ENCODE assay signal across 22 cellular contexts in the genomic region with DNA sequence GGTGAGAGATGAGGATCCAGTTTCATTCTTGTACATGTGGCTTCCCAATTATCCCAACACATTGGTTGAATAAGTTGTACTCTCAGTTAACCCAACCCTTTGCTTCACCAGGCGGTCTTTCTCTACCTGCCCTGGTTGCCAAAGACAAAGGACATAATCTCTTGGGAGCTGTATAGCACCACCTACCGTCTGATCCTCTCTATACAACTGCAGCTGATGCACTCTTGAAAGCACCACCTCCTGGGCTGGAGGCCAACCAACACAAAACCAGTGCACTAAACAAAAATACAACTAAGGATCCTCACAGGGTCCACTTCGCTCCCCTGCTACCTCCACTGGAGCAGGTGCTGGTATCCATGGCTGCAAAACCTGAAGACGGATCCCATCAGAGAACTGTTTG.
DNase-seq lines count a peak whose midpoint lies in the region; ATAC-seq and TF ChIP-seq lines count a peak whose summit lies in the region.
"Had no signal": no experiment of that assay in that cellular context is flagged by ENCODE, and none has a peak within 500 bp of the region (broad histone marks: within the 10 kb centered on the region; RNA-seq: fewer than 3 reads in every experiment).

No MANE protein-coding gene starts in this region.

- H3K4me2 ChIP-seq in GM23338, result no peak overlapping the region
- no peak overlapping the region for H3K4me2 ChIP-seq in MM.1S (ENCODE audit: low read depth, low read length)

- no peaks in the 10 kb centered on the region for H4K20me1 ChIP-seq in GM23338 (replicated peaks; ENCODE audit: insufficient read depth)
- no peaks in the 10 kb centered on the region for H4K20me1 ChIP-seq in MM.1S (ENCODE audit: insufficient read depth, low read length)

- H3K9me3 ChIP-seq in MM.1S (replicated peaks; ENCODE audit: insufficient read depth, low read length), result no peaks in the 10 kb centered on the region
- H3K9me3 ChIP-seq in right lobe of liver, result peaks cover 0 to 1% (median 0%) of the 10 kb centered on the region in 4 donors
- H3K9me3 ChIP-seq: thyroid gland had no signal

- TF ChIP-seq POLR2A in right lobe of liver (IDR thresholded peaks at IDR 0.05), result no peak

- H3K9me3 Mint-ChIP-seq in GM23338 (peaks cover 11% of the 10 kb centered on the region; the same call in 1 of the 3 replicates), WTC11 (peaks cover 21% of the 10 kb centered on the region)
- H3K9me3 Mint-ChIP-seq in activated naive CD8-positive, alpha-beta T cell treated with anti-CD3 and anti-CD28 coated beads, Interleukin-2, amount 50 U/mL, for 24 hours, result peaks cover 11% of the 10 kb centered on the region

- no peak overlapping the region for H3K27ac ChIP-seq in GM23338 (ENCODE audit: low read depth)
- H3K27ac ChIP-seq in MM.1S (ENCODE audit: low read length), result no peak overlapping the region
- H3K27ac ChIP-seq in right lobe of liver, result no peak overlapping the region
- H3K27ac ChIP-seq: gastroesophageal sphincter, thyroid gland had no signal

- H3K36me3 ChIP-seq in GM23338 (ENCODE audit: insufficient read depth), result no peaks in the 10 kb centered on the region
- no peaks in the 10 kb centered on the region for H3K36me3 ChIP-seq in MM.1S (replicated peaks; ENCODE audit: insufficient read depth, low read length)
- no peaks in the 10 kb centered on the region for H3K36me3 ChIP-seq in right lobe of liver
- H3K36me3 ChIP-seq: gastroesophageal sphincter, thyroid gland had no signal

- H2AFZ ChIP-seq in GM23338 (no peak overlapping the region), MM.1S (ENCODE audit: low read length) (no peak overlapping the region)

- no peaks in the 10 kb centered on the region for H3K4me1 Mint-ChIP-seq in GM23338
- H3K4me1 Mint-ChIP-seq in WTC11, result no peaks in the 10 kb centered on the region
- no peaks in the 10 kb centered on the region for H3K4me1 Mint-ChIP-seq in activated naive CD8-positive, alpha-beta T cell treated with anti-CD3 and anti-CD28 coated beads, Interleukin-2, amount 50 U/mL, for 24 hours
- H3K4me1 Mint-ChIP-seq: activated B cell treated with CpG ODN at 0.5 μM for 24 hours, naive B cell had no signal

- H3K79me2 ChIP-seq in GM23338 (replicated peaks; ENCODE audit: insufficient read depth) (no peaks in the 10 kb centered on the region), MM.1S (ENCODE audit: low read length) (no peaks in the 10 kb centered on the region)

- TF ChIP-seq CTCF in GM23338 (conservative IDR thresholded peaks at IDR 0.05; ENCODE audit: low read depth in 2 of 2), result peak; percentile 56 to 66
- 0 out of 2 replicates have a peak, but pooled peaks have one; percentile 4 for TF ChIP-seq CTCF in MM.1S (IDR thresholded peaks at IDR 0.05; ENCODE audit: low read length)
- TF ChIP-seq CTCF in WTC11 (IDR thresholded peaks at IDR 0.05), result 0 out of 2 replicates have a peak, but pooled peaks have one; percentile 18
- TF ChIP-seq CTCF in right lobe of liver (IDR thresholded peaks at IDR 0.05), result peak; percentile 38 to 49 (median 42)

- no peak overlapping the region for H3K4me3 Mint-ChIP-seq in GM23338
- H3K4me3 Mint-ChIP-seq in WTC11, result no peak overlapping the region
- H3K4me3 Mint-ChIP-seq in activated naive CD8-positive, alpha-beta T cell treated with anti-CD3 and anti-CD28 coated beads, Interleukin-2, amount 50 U/mL, for 24 hours, result no peak overlapping the region
- H3K4me3 Mint-ChIP-seq: activated B cell treated with CpG ODN at 0.5 μM for 24 hours; activated CD4-positive, alpha-beta memory T cell treated with anti-CD3 and anti-CD28 coated beads for 36 hours; effector memory CD8-positive, alpha-beta T cell; naive B cell had no signal

- H3K36me3 Mint-ChIP-seq in GM23338 (ENCODE audit: low read depth) (no peaks in the 10 kb centered on the region), WTC11 (no peaks in the 10 kb centered on the region)
- H3K36me3 Mint-ChIP-seq in activated naive CD8-positive, alpha-beta T cell treated with anti-CD3 and anti-CD28 coated beads, Interleukin-2, amount 50 U/mL, for 24 hours (ENCODE audit: low read depth), result no peaks in the 10 kb centered on the region
- H3K36me3 Mint-ChIP-seq: activated CD4-positive, alpha-beta memory T cell treated with anti-CD3 and anti-CD28 coated beads for 36 hours; naive B cell had no signal

- peak; percentile 46 for DNase-seq in GM23338 (ENCODE audit: low spot score)
- no peak for DNase-seq in MM.1S
- peak; percentile 21 for DNase-seq in WTC11 (ENCODE audit: low spot score)
- DNase-seq in right lobe of liver, result peak in 2 of 3 donors; percentile 22 to 60
- DNase-seq in stimulated activated CD4-positive, alpha-beta T cell treated with anti-CD3 and anti-CD28 coated beads, Interleukin-1b, Interleukin-23, amount 100 ng/mL, for 48 hours, result no peak
- DNase-seq in iPS-NIHi7 (ENCODE audit: extremely low spot score), result no peak
- DNase-seq in activated naive CD8-positive, alpha-beta T cell treated with anti-CD3 and anti-CD28 coated beads, Interleukin-2, amount 50 U/mL, for 24 hours, result no peak
- DNase-seq: activated B cell treated with CpG ODN at 0.5 μM for 24 hours; activated CD4-positive, alpha-beta memory T cell treated with anti-CD3 and anti-CD28 coated beads for 36 hours; activated effector memory CD4-positive, alpha-beta T cell treated with anti-CD3 and anti-CD28 coated beads, Interleukin-2, amount 50 U/mL, for 16 hours; effector memory CD8-positive, alpha-beta T cell; mesenchymal stem cell; naive B cell; NCI-H2171; NCI-H526 treated with DMSO at 0.1 percent for 48 hours; retina; stimulated activated CD4-positive, alpha-beta T cell treated with anti-CD3 and anti-CD28 coated beads, Interleukin-4, amount 100 ng/mL, for 1 hour; stimulated activated naive CD4-positive, alpha-beta T cell; thyroid gland had no signal

- no peaks in the 10 kb centered on the region for H3K9me2 ChIP-seq in GM23338 (ENCODE audit: insufficient read depth)
- no peaks in the 10 kb centered on the region for H3K9me2 ChIP-seq in MM.1S (replicated peaks; ENCODE audit: insufficient read depth, low read length)

- ATAC-seq in GM23338, result peak; percentile 40; the same call in 1 of the 3 replicates
- ATAC-seq in WTC11, result peak; percentile 89
- ATAC-seq in right lobe of liver, result peak; percentile 66 to 84 (median 79)
- ATAC-seq in activated naive CD8-positive, alpha-beta T cell treated with anti-CD3 and anti-CD28 coated beads, Interleukin-2, amount 50 U/mL, for 24 hours, result no peak
- ATAC-seq: effector memory CD8-positive, alpha-beta T cell; gastroesophageal sphincter; Panc1; SK-N-SH treated with all-trans-retinoic acid at 6 μM for 48 hours had no signal

- no peaks in the 10 kb centered on the region for H3K4me1 ChIP-seq in GM23338 (ENCODE audit: insufficient read depth)
- H3K4me1 ChIP-seq in MM.1S (ENCODE audit: low read length), result peaks cover 11% of the 10 kb centered on the region
- H3K4me1 ChIP-seq in right lobe of liver, result no peaks in the 10 kb centered on the region
- H3K4me1 ChIP-seq: gastroesophageal sphincter, thyroid gland had no signal

- intact Hi-C loops in right lobe of liver (cut with DNase I), result no loop called here

- H3K4me3 ChIP-seq in GM23338 (no peak overlapping the region), MM.1S (ENCODE audit: low read length) (no peak overlapping the region), right lobe of liver (no peak overlapping the region)
- H3K4me3 ChIP-seq: gastroesophageal sphincter, thyroid gland had no signal

- no peak overlapping the region for H3K27ac Mint-ChIP-seq in GM23338
- no peak overlapping the region for H3K27ac Mint-ChIP-seq in WTC11
- no peak overlapping the region for H3K27ac Mint-ChIP-seq in activated naive CD8-positive, alpha-beta T cell treated with anti-CD3 and anti-CD28 coated beads, Interleukin-2, amount 50 U/mL, for 24 hours
- H3K27ac Mint-ChIP-seq: activated B cell treated with CpG ODN at 0.5 μM for 24 hours; activated CD4-positive, alpha-beta memory T cell treated with anti-CD3 and anti-CD28 coated beads for 36 hours; effector memory CD8-positive, alpha-beta T cell had no signal

- 55% methylated on average over 4 of the region's 4 CpGs for WGBS in right lobe of liver (ENCODE audit: insufficient coverage, low coverage, low lambda C conversion rate, missing lambda C conversion rate)

- POLR2A ChIA-PET in WTC11 (lab: Charles Lee), result no interaction called here

- CTCF ChIA-PET in WTC11 (lab: Charles Lee), result interaction anchor here (1.1 kb wide), 1 partner anchor 368 kb away, joined by 3 read pairs; no protein-coding TSS in a partner anchor

- H3K27me3 ChIP-seq in GM23338 (ENCODE audit: insufficient read depth), result no peaks in the 10 kb centered on the region
- H3K27me3 ChIP-seq in MM.1S (replicated peaks; ENCODE audit: insufficient read depth, low read length), result no peaks in the 10 kb centered on the region
- no peaks in the 10 kb centered on the region for H3K27me3 ChIP-seq in right lobe of liver
- H3K27me3 ChIP-seq: gastroesophageal sphincter, thyroid gland had no signal

- no peak overlapping the region for H3K9ac ChIP-seq in MM.1S (ENCODE audit: low read length)

- H3K27me3 Mint-ChIP-seq in GM23338 (ENCODE audit: insufficient read depth, low read depth, poor library complexity) (no peaks in the 10 kb centered on the region), WTC11 (ENCODE audit: low read depth) (no peaks in the 10 kb centered on the region)
- H3K27me3 Mint-ChIP-seq in activated naive CD8-positive, alpha-beta T cell treated with anti-CD3 and anti-CD28 coated beads, Interleukin-2, amount 50 U/mL, for 24 hours, result no peaks in the 10 kb centered on the region
- H3K27me3 Mint-ChIP-seq: activated B cell treated with CpG ODN at 0.5 μM for 24 hours; activated CD4-positive, alpha-beta memory T cell treated with anti-CD3 and anti-CD28 coated beads for 36 hours; effector memory CD8-positive, alpha-beta T cell; naive B cell had no signal

- no peaks in the 10 kb centered on the region for H3F3A ChIP-seq in GM23338 (replicated peaks; ENCODE audit: low read depth)
- H3F3A ChIP-seq in MM.1S (ENCODE audit: insufficient read depth, low read length), result peaks cover 4% of the 10 kb centered on the region

TF ChIP-seq in WTC11, 78 proteins besides CTCF, POLR2A, EP300 and RAD21 (continues in another document):
- TF ChIP-seq, protein P1, sequence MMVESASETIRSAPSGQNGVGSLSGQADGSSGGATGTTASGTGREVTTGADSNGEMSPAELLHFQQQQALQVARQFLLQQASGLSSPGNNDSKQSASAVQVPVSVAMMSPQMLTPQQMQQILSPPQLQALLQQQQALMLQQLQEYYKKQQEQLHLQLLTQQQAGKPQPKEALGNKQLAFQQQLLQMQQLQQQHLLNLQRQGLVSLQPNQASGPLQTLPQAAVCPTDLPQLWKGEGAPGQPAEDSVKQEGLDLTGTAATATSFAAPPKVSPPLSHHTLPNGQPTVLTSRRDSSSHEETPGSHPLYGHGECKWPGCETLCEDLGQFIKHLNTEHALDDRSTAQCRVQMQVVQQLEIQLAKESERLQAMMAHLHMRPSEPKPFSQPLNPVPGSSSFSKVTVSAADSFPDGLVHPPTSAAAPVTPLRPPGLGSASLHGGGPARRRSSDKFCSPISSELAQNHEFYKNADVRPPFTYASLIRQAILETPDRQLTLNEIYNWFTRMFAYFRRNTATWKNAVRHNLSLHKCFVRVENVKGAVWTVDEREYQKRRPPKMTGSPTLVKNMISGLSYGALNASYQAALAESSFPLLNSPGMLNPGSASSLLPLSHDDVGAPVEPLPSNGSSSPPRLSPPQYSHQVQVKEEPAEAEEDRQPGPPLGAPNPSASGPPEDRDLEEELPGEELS (CRISPR knock-in tag; IDR thresholded peaks at IDR 0.05), result no peak
- TF ChIP-seq FOXK1 (CRISPR knock-in tag; IDR thresholded peaks at IDR 0.05), result no peak
- TF ChIP-seq ZNF416 (CRISPR knock-in tag; IDR thresholded peaks at IDR 0.05), result no peak

Comparison
In these comparisons a context has a peak if more than half of its experiments do, and no peak if none do; other contexts are left out.
1. DNase-seq: peak in GM23338 (single experiment), WTC11 (single experiment) and right lobe of liver (2 of 3); none in MM.1S (single experiment), stimulated activated CD4-positive, alpha-beta T cell treated with anti-CD3 and anti-CD28 coated beads, Interleukin-1b, Interleukin-23, amount 100 ng/mL, for 48 hours (single experiment), iPS-NIHi7 (single experiment) and activated naive CD8-positive, alpha-beta T cell treated with anti-CD3 and anti-CD28 coated beads, Interleukin-2, amount 50 U/mL, for 24 hours (single experiment).
2. CTCF ChIP-seq: peak in every context shown above with its lines; median percentile 61 in GM23338; 42 in right lobe of liver; 18 in WTC11; 4 in MM.1S.